8 cellular contexts compared by ENCODE assay signal in genomic region chr17:28744104-28744801, GRCh38. TPM values are rescaled to one million over a fixed set of nuclear protein-coding genes. Genes with fewer than 3 reads are reported as not detected.
DNase-seq lines count a peak whose midpoint lies in the region; ATAC-seq and TF ChIP-seq lines count a peak whose summit lies in the region.

No MANE protein-coding gene starts in this region.

- H3K27ac ChIP-seq in CD8-positive, alpha-beta T cell (ENCODE audit: low read depth, low read length): peak overlapping the region; percentile 62
- H3K27ac ChIP-seq in GM23248: peak overlapping the region; percentile 93
- peak overlapping the region; percentile 91 for H3K27ac ChIP-seq in muscle layer of colon (ENCODE audit: low read depth, low read length)

- in situ Hi-C loops in GM23248 (cut with MboI): no loop called here
- in situ Hi-C loops in G401 (cut with HindIII; ENCODE audit: low sequenced_read_pairs): no loop called here

- H3K9me3 Mint-ChIP-seq in CD8-positive, alpha-beta T cell: no peaks in the 10 kb centered on the region

- H3F3A ChIP-seq in GM23248 (ENCODE audit: insufficient read depth): peaks cover 14% of the 10 kb centered on the region; the same call in 1 of the 2 replicates

- peak; percentile 45 for ATAC-seq in CD8-positive, alpha-beta T cell

- H3K4me2 ChIP-seq in GM23248 (ENCODE audit: unreplicated experiment): peak overlapping the region; percentile 90

- H3K27me3 Mint-ChIP-seq in CD8-positive, alpha-beta T cell (ENCODE audit: low read depth): no peaks in the 10 kb centered on the region

- H4K20me1 ChIP-seq in GM23248 (ENCODE audit: insufficient read depth): no peaks in the 10 kb centered on the region

- peaks cover 3% of the 10 kb centered on the region for H3K36me3 ChIP-seq in CD8-positive, alpha-beta T cell (ENCODE audit: insufficient read depth, low read length)
- no peaks in the 10 kb centered on the region; the same call in 1 of the 2 replicates for H3K36me3 ChIP-seq in GM23248 (ENCODE audit: low read depth)
- H3K36me3 ChIP-seq in muscle layer of colon (ENCODE audit: insufficient read depth, low read length): peaks cover 11% of the 10 kb centered on the region

- peak in 6 of 7 experiments; percentile 42 to 76 (median 64) for DNase-seq in CD8-positive, alpha-beta T cell
- DNase-seq in GM23248 (peak; percentile 53), NCI-H1930 (lab: John Stamatoyannopoulos, UW) (peak; percentile 36 to 43), epithelial cell of esophagus (ENCODE audit: low read depth) (peak; percentile 37), stromal cell of bone marrow (ENCODE audit: low read depth) (peak; percentile 9), G401 (ENCODE audit: low spot score) (no peak)
- peak; percentile 75 for DNase-seq in activated CD8-positive, alpha-beta memory T cell treated with anti-CD3 and anti-CD28 coated beads, Interleukin-2, amount 50 U/mL, for 4 hours

- H3K9me3 ChIP-seq in CD8-positive, alpha-beta T cell (ENCODE audit: low read length): no peaks in the 10 kb centered on the region
- H3K9me3 ChIP-seq in GM23248 (ENCODE audit: low read depth): no peaks in the 10 kb centered on the region
- no peaks in the 10 kb centered on the region for H3K9me3 ChIP-seq in muscle layer of colon (ENCODE audit: low read length)

- peaks cover 20% of the 10 kb centered on the region for H3K4me1 Mint-ChIP-seq in CD8-positive, alpha-beta T cell (ENCODE audit: low read depth)

- intact Hi-C loops in CD8-positive, alpha-beta T cell (cut with DNase I, micrococcal nuclease): no loop called here

- no peak for TF ChIP-seq CTCF in CD8-positive, alpha-beta T cell (IDR thresholded peaks at IDR 0.05)
- TF ChIP-seq CTCF in epithelial cell of esophagus (IDR thresholded peaks at IDR 0.05; ENCODE audit: insufficient read depth, low read depth, low read length, missing control alignments): no peak

- peak overlapping the region; percentile 88 for H3K4me3 Mint-ChIP-seq in CD8-positive, alpha-beta T cell

- POLR2A ChIA-PET in CD8-positive, alpha-beta T cell (lab: Charles Lee): interaction anchor here (1.0 to 12.7 kb wide), 6 partner anchors 18 to 387 kb away, joined by 3 to 187 read pairs (median 6); partner anchors contain the start of genes NEK8, RPL23A and TLCD1

- H3K79me2 ChIP-seq in GM23248 (ENCODE audit: insufficient read depth): peaks cover 46% of the 10 kb centered on the region

- CTCF ChIA-PET in CD8-positive, alpha-beta T cell (lab: Charles Lee): interaction anchor here (0.8 to 15.9 kb wide), 4 partner anchors 16 to 209 kb away, joined by 3 to 532 read pairs (median 12); partner anchors contain the start of genes NEK8, PROCA1 and TLCD1

- WGBS in GM23248 (ENCODE audit: low coverage in 1 of 2, low lambda C conversion rate in 2 of 2, missing lambda C conversion rate in 2 of 2), 2 experiments: 3 to 8% methylated on average over 32 to 48 of the region's 53 CpGs

- H3K36me3 Mint-ChIP-seq in CD8-positive, alpha-beta T cell: peaks cover 17% of the 10 kb centered on the region

- H3K4me1 ChIP-seq in CD8-positive, alpha-beta T cell (ENCODE audit: insufficient read depth, low read length): peaks cover 25% of the 10 kb centered on the region
- H3K4me1 ChIP-seq in GM23248 (ENCODE audit: insufficient read depth) (peaks cover 21% of the 10 kb centered on the region), muscle layer of colon (ENCODE audit: insufficient read depth, low read length) (peaks cover 28% of the 10 kb centered on the region)

- peak overlapping the region; percentile 72 for H3K4me3 ChIP-seq in CD8-positive, alpha-beta T cell (ENCODE audit: low read depth, low read length)
- H3K4me3 ChIP-seq in GM23248: peak overlapping the region; percentile 86
- peak overlapping the region; percentile 88 for H3K4me3 ChIP-seq in epithelial cell of esophagus (ENCODE audit: low read length)
- peak overlapping the region; percentile 31 to 86 for H3K4me3 ChIP-seq in muscle layer of colon (ENCODE audit: low read depth in 1 of 2, low read length in 2 of 2)

- peak overlapping the region; percentile 91 for H3K9ac ChIP-seq in GM23248
- peak overlapping the region; percentile 71 for H3K9ac ChIP-seq in muscle layer of colon (ENCODE audit: low read length)

- no peaks in the 10 kb centered on the region for H3K27me3 ChIP-seq in CD8-positive, alpha-beta T cell (ENCODE audit: insufficient read depth, low read length)
- no peaks in the 10 kb centered on the region for H3K27me3 ChIP-seq in GM23248 (replicated peaks; ENCODE audit: insufficient read depth)
- H3K27me3 ChIP-seq in muscle layer of colon (ENCODE audit: control insufficient read depth in 1 of 2, insufficient read depth in 2 of 2, low read length in 2 of 2): no peaks in the 10 kb centered on the region

- peak overlapping the region; percentile 84 for H3K27ac Mint-ChIP-seq in CD8-positive, alpha-beta T cell

- peak overlapping the region; percentile 4; the same call in 1 of the 2 replicates for H2AFZ ChIP-seq in GM23248

- no peaks in the 10 kb centered on the region for H3K9me2 ChIP-seq in GM23248 (ENCODE audit: insufficient read depth)

RNA-seq across cellular contexts. Expression of gene TRAF4, which starts 0.4 kb away (rescaled TPM):
- 100 to 1,000 TPM; 418 to 439 TPM for total RNA-seq in CD8-positive, alpha-beta T cell
- total RNA-seq in GM23248 (2014; rRNA removed; shearing (Covaris generic)): 30.3 and 55.4 TPM in 2 replicates
- 23.4 and 23.5 TPM in 2 replicates for polyA plus RNA-seq in GM23248 (2016; fragmentation: Nextera tagmentation; extraction: Ambion mirVana)
- total RNA-seq in G401 (2014; rRNA removed; shearing (Covaris generic)): 51.8 and 69.0 TPM in 2 replicates

RNA-seq across cellular contexts. Expression of gene NEK8, which starts 15.7 kb away (rescaled TPM):
- total RNA-seq in CD8-positive, alpha-beta T cell: 1 to 10 TPM; 3.4 to 3.6 TPM
- total RNA-seq in GM23248 (2014; rRNA removed; shearing (Covaris generic)): 2.9 and 13.5 TPM in 2 replicates
- 2.7 and 2.8 TPM in 2 replicates for polyA plus RNA-seq in GM23248 (2016; fragmentation: Nextera tagmentation; extraction: Ambion mirVana)
- 10.2 and 15.1 TPM in 2 replicates for total RNA-seq in G401 (2014; rRNA removed; shearing (Covaris generic))

RNA-seq across cellular contexts. Expression of gene TLCD1, which starts 18.2 kb away (rescaled TPM):
- 1 to 10 TPM in 1 of 2 experiments, under 1 TPM in 1; 0.73 to 1.1 TPM for total RNA-seq in CD8-positive, alpha-beta T cell
- total RNA-seq in GM23248 (2014; rRNA removed; shearing (Covaris generic)): 4.8 and 16.3 TPM in 2 replicates
- polyA plus RNA-seq in GM23248 (2016; fragmentation: Nextera tagmentation; extraction: Ambion mirVana): 13.8 and 14.2 TPM in 2 replicates
- total RNA-seq in G401 (2014; rRNA removed; shearing (Covaris generic)): 9.2 and 12.1 TPM in 2 replicates

RNA-seq across cellular contexts. Expression of gene RPL23A, which starts 24.5 kb away (rescaled TPM):
- 1,000 to 10,000 TPM; 3,569 to 3,587 TPM for total RNA-seq in CD8-positive, alpha-beta T cell
- 362 and 383 TPM in 2 replicates for total RNA-seq in GM23248 (2014; rRNA removed; shearing (Covaris generic))
- 1,040 and 1,075 TPM in 2 replicates for polyA plus RNA-seq in GM23248 (2016; fragmentation: Nextera tagmentation; extraction: Ambion mirVana)
- 1,133 and 1,289 TPM in 2 replicates for total RNA-seq in G401 (2014; rRNA removed; shearing (Covaris generic))

RNA-seq across cellular contexts. Expression of gene RAB34, which starts 26.6 kb away (rescaled TPM):
- 10 to 100 TPM; 13.9 to 14.1 TPM for total RNA-seq in CD8-positive, alpha-beta T cell
- total RNA-seq in GM23248 (2014; rRNA removed; shearing (Covaris generic)): 307 and 476 TPM in 2 replicates
- polyA plus RNA-seq in GM23248 (2016; fragmentation: Nextera tagmentation; extraction: Ambion mirVana): 277 and 293 TPM in 2 replicates
- 373 TPM in 2 replicates for total RNA-seq in G401 (2014; rRNA removed; shearing (Covaris generic))
